Comparison of ENCODE assay signal across 20 cellular contexts in the genomic region with DNA sequence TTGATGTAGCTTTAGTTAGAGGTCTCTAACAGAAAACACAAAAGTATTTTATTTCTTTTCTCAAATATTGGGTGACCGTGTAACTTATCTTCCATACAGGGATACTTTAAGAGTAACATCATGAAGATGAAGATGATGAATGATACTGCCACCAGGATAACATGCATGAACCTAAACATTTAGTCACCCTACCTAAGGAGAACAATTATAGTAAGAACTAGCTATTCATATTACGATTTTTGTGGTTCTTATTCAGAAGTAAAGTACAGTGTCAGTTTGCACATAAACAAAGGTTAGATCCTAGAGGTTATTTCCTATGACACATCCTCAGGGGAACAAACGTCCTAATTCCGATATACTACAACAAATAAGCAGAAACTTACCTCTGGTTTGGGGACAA. TPM values are rescaled to one million over a fixed set of nuclear protein-coding genes. Genes with fewer than 3 reads are reported as not detected.
DNase-seq lines count a peak whose midpoint lies in the region; ATAC-seq, FAIRE-seq and TF ChIP-seq lines count a peak whose summit lies in the region.
"Had no signal": no experiment of that assay in that cellular context is flagged by ENCODE, and none has a peak within 500 bp of the region (broad histone marks: within the 10 kb centered on the region; RNA-seq: fewer than 3 reads in every experiment).

No MANE protein-coding gene starts in this region.

- no peaks in the 10 kb centered on the region; the same call in 1 of the 2 replicates for H4K20me1 ChIP-seq in BLaER1

- no peak overlapping the region for H3K4me3 Mint-ChIP-seq in activated T-helper 17 cell treated with anti-CD3 and anti-CD28 coated beads, Interleukin-2, amount 50 U/mL, for 72 hours
- H3K4me3 Mint-ChIP-seq in stimulated activated effector memory CD8-positive, alpha-beta T cell treated with anti-CD3 and anti-CD28 coated beads, Interleukin-12 subunit alpha, Interleukin-12 subunit beta, amount 100 ng/mL, for 72 hours = no peak overlapping the region
- H3K4me3 Mint-ChIP-seq: CD4-positive, CD25-positive, alpha-beta regulatory T cell; CD8-positive, alpha-beta T cell; GM23338; H9 had no signal

- peaks cover 90% of the 10 kb centered on the region for H3K36me3 Mint-ChIP-seq in activated T-helper 17 cell treated with anti-CD3 and anti-CD28 coated beads, Interleukin-2, amount 50 U/mL, for 72 hours (ENCODE audit: low read depth)
- peaks cover 86% of the 10 kb centered on the region for H3K36me3 Mint-ChIP-seq in stimulated activated effector memory CD8-positive, alpha-beta T cell treated with anti-CD3 and anti-CD28 coated beads, Interleukin-12 subunit alpha, Interleukin-12 subunit beta, amount 100 ng/mL, for 72 hours

- H3K36me3 ChIP-seq in BLaER1 = peaks cover 67% of the 10 kb centered on the region

- no peak overlapping the region for H3K4me3 ChIP-seq in BLaER1
- H3K4me3 ChIP-seq: GM23338 had no signal

- no peak overlapping the region for H3K9ac ChIP-seq in BLaER1

- ATAC-seq in activated T-helper 17 cell treated with anti-CD3 and anti-CD28 coated beads, Interleukin-2, amount 50 U/mL, for 72 hours (replicated peaks) = peak; percentile 89
- peak; percentile 89 for ATAC-seq in stimulated activated effector memory CD8-positive, alpha-beta T cell treated with anti-CD3 and anti-CD28 coated beads, Interleukin-12 subunit alpha, Interleukin-12 subunit beta, amount 100 ng/mL, for 72 hours
- ATAC-seq in GM19328 (IDR thresholded peaks at IDR 0.05; ENCODE audit: unreplicated experiment) = no peak
- ATAC-seq: CD8-positive, alpha-beta T cell; GM23338; HCT116 had no signal

- no peak overlapping the region for H3K27ac ChIP-seq in BLaER1
- H3K27ac ChIP-seq: C4-2B had no signal

- H3K9me3 ChIP-seq in BLaER1 = no peaks in the 10 kb centered on the region
- H3K9me3 ChIP-seq: Caco-2 had no signal

- no peaks in the 10 kb centered on the region for H3K9me3 Mint-ChIP-seq in activated T-helper 17 cell treated with anti-CD3 and anti-CD28 coated beads, Interleukin-2, amount 50 U/mL, for 72 hours
- no peaks in the 10 kb centered on the region for H3K9me3 Mint-ChIP-seq in stimulated activated effector memory CD8-positive, alpha-beta T cell treated with anti-CD3 and anti-CD28 coated beads, Interleukin-12 subunit alpha, Interleukin-12 subunit beta, amount 100 ng/mL, for 72 hours
- H3K9me3 Mint-ChIP-seq: CD4-positive, CD25-positive, alpha-beta regulatory T cell; CD8-positive, alpha-beta T cell; GM23338; H9 had no signal

- peak; percentile 42 for FAIRE-seq in GM12892 (lab: Jason Lieb, UNC)
- FAIRE-seq: G401.6 had no signal

- no peaks in the 10 kb centered on the region for H3K27me3 ChIP-seq in BLaER1

- no peaks in the 10 kb centered on the region for H3K27me3 Mint-ChIP-seq in activated T-helper 17 cell treated with anti-CD3 and anti-CD28 coated beads, Interleukin-2, amount 50 U/mL, for 72 hours
- H3K27me3 Mint-ChIP-seq: CD4-positive, CD25-positive, alpha-beta regulatory T cell had no signal

- H3K4me1 ChIP-seq in BLaER1 = peaks cover 7% of the 10 kb centered on the region
- H3K4me1 ChIP-seq: Caco-2 had no signal

- H3K4me1 Mint-ChIP-seq in activated T-helper 17 cell treated with anti-CD3 and anti-CD28 coated beads, Interleukin-2, amount 50 U/mL, for 72 hours = peaks cover 4% of the 10 kb centered on the region
- peaks cover 11% of the 10 kb centered on the region for H3K4me1 Mint-ChIP-seq in stimulated activated effector memory CD8-positive, alpha-beta T cell treated with anti-CD3 and anti-CD28 coated beads, Interleukin-12 subunit alpha, Interleukin-12 subunit beta, amount 100 ng/mL, for 72 hours
- H3K4me1 Mint-ChIP-seq: GM23338 had no signal

- no peak for TF ChIP-seq POLR2A in GM12892 (IDR thresholded peaks at IDR 0.05; ENCODE audit: low read depth, low read length)

- H3K27ac Mint-ChIP-seq in activated T-helper 17 cell treated with anti-CD3 and anti-CD28 coated beads, Interleukin-2, amount 50 U/mL, for 72 hours = peak overlapping the region; percentile 65
- no peak overlapping the region for H3K27ac Mint-ChIP-seq in stimulated activated effector memory CD8-positive, alpha-beta T cell treated with anti-CD3 and anti-CD28 coated beads, Interleukin-12 subunit alpha, Interleukin-12 subunit beta, amount 100 ng/mL, for 72 hours
- H3K27ac Mint-ChIP-seq: CD4-positive, CD25-positive, alpha-beta regulatory T cell; CD8-positive, alpha-beta T cell; GM23338; H9 had no signal

- 0 out of 2 replicates have a peak overlapping the region, but pooled peaks have one; percentile 17 for H3K4me2 ChIP-seq in BLaER1
- H3K4me2 ChIP-seq: GM23338 had no signal

- no peak for DNase-seq in GM12892 (ENCODE audit: insufficient read length)
- no peak for DNase-seq in stimulated activated effector memory CD8-positive, alpha-beta T cell treated with anti-CD3 and anti-CD28 coated beads, Interleukin-12 subunit alpha, Interleukin-12 subunit beta, amount 100 ng/mL, for 72 hours (ENCODE audit: low spot score in 2 of 2)
- DNase-seq in NCI-H187 (lab: John Stamatoyannopoulos, UW) = no peak
- DNase-seq: Caco-2; CD4-positive, CD25-positive, alpha-beta regulatory T cell; CD8-positive, alpha-beta T cell; DMS153; DND-41; H9 had no signal

RNA-seq across cellular contexts. Expression of gene CLDN20, which starts 21.0 kb away (rescaled TPM):
- polyA plus RNA-seq in GM12892 (2012; ENCODE audit: missing spikeins) = 0.81 TPM
- not detected for total RNA-seq in activated T-helper 17 cell treated with anti-CD3 and anti-CD28 coated beads, Interleukin-2, amount 50 U/mL, for 72 hours
- total RNA-seq: A172; A673; Caco-2; CD4-positive, CD25-positive, alpha-beta regulatory T cell; CD8-positive, alpha-beta T cell; GM23338; H4; H9 had no signal
- polyA plus RNA-seq: BJ; CD4-positive, CD25-positive, alpha-beta regulatory T cell had no signal

RNA-seq across cellular contexts. Expression of gene TFB1M, which starts 29.5 kb away (rescaled TPM):
- 25.4 TPM for polyA plus RNA-seq in GM12892 (2012; ENCODE audit: missing spikeins)
- 10 to 100 TPM; 38.6 to 48.9 TPM for total RNA-seq in activated T-helper 17 cell treated with anti-CD3 and anti-CD28 coated beads, Interleukin-2, amount 50 U/mL, for 72 hours
